14 cellular contexts compared by ENCODE assay signal in the genomic region with DNA sequence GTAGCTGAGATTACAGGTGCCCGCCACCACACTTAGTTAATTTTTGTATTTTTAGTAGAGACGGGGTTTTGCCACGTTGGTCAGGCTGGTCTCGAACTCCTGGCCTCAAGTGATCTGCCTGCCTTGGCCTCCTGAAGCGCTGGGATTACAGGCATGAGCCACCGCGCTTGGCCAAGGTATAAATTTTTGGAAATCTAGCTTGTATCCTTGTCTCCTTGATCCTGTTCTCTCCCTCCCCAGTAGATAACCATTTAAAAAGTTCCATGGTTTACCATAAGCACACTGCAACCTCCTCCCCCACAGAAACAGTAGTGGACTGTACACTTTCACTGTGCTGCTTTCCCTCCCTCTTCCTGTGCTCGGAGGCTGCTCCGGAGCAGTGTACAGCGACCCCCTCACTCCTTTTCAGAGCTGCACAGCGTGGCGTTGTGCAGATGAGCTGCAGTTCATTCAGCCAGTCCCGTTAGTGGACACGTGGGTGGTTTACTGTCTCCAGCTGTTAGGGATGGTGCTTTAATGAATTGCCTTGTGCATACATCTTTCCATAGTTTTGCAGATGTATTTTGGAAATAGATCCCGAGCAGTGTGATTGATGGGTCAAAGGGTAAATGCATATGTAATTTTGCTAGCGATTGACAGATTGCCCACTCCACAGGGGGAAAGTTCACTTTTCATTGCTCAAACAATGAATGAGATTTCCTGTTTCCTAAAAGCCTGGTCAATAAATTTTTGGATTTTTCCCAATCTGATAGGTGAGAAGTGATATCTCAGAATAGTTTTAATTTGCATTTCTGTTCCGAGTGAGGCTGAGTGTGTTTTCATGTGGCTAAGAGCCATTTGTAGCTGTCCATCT. TPM values are rescaled to one million over a fixed set of nuclear protein-coding genes. Genes with fewer than 3 reads are reported as not detected.
DNase-seq lines count a peak whose midpoint lies in the region; ATAC-seq, FAIRE-seq and TF ChIP-seq lines count a peak whose summit lies in the region.
"Had no signal": no experiment of that assay in that cellular context is flagged by ENCODE, and none has a peak within 500 bp of the region (broad histone marks: within the 10 kb centered on the region; RNA-seq: fewer than 3 reads in every experiment).

No MANE protein-coding gene starts in this region.

- H3K4me1 ChIP-seq in GM23248 (ENCODE audit: insufficient read depth) (peaks cover 69% of the 10 kb centered on the region), H1 (replicated peaks in 1 of 4; ENCODE audit: control insufficient read depth in 3 of 4, insufficient read depth in 4 of 4, low read length in 3 of 4) (no peaks in the 10 kb centered on the region)

- H3F3A ChIP-seq in GM23248 (ENCODE audit: insufficient read depth), result peaks cover 56% of the 10 kb centered on the region

- H2BK5ac ChIP-seq in H1 (ENCODE audit: low read depth, low read length), result 0 out of 2 replicates have a peak overlapping the region, but pooled peaks have one; percentile 63

- H3K79me2 ChIP-seq in GM23248 (ENCODE audit: insufficient read depth), result peaks cover 94% of the 10 kb centered on the region
- peaks cover 8 to 60% of the 10 kb centered on the region in 2 experiments for H3K79me2 ChIP-seq in H1 (ENCODE audit: control insufficient read depth in 1 of 2, insufficient read depth in 2 of 2, low read length in 2 of 2)

- peaks cover 16% of the 10 kb centered on the region for H3K79me1 ChIP-seq in H1 (ENCODE audit: low read depth, low read length)

- H3K4me3 Mint-ChIP-seq in nephron progenitor cell (no peak overlapping the region), endothelial cell (ENCODE audit: unreplicated experiment) (no peak overlapping the region)

- no peak for TF ChIP-seq EP300 in H1 (IDR thresholded peaks at IDR 0.05; ENCODE audit: borderline replicate concordance in 1 of 2, low read depth in 2 of 2, low read length in 2 of 2)

- H3K56ac ChIP-seq in H1 (replicated peaks; ENCODE audit: insufficient read length, low read depth, low read length), result no peak overlapping the region

- no peak for TF ChIP-seq POLR2A in H1 (IDR thresholded peaks at IDR 0.05; ENCODE audit: control extremely low read depth in 1 of 2, low read depth in 2 of 2, low read length in 2 of 2)

- no peaks in the 10 kb centered on the region for H3K27me3 Mint-ChIP-seq in nephron progenitor cell (ENCODE audit: low read depth, poor library complexity)
- H3K27me3 Mint-ChIP-seq in endothelial cell (ENCODE audit: unreplicated experiment), result no peaks in the 10 kb centered on the region

- H3K9ac ChIP-seq in GM23248 (0 out of 2 replicates have a peak overlapping the region, but pooled peaks have one; percentile 1), H1 (replicated peaks in 1 of 4; ENCODE audit: extremely low read depth in 1 of 4, low read depth in 3 of 4, low read length in 3 of 4) (no peak overlapping the region; a peak in 1 of 7 replicates)

- TF ChIP-seq CTCF in H1 (IDR thresholded peaks at IDR 0.05; ENCODE audit: control extremely low read depth in 1 of 3, insufficient read depth in 1 of 3, low read depth in 1 of 3, low read length in 3 of 3) (no peak), nephron progenitor cell (IDR thresholded peaks at IDR 0.05) (no peak), endothelial cell (IDR thresholded peaks at IDR 0.05; ENCODE audit: unreplicated experiment) (no peak)

- peak overlapping the region; percentile 11 for H3K4me2 ChIP-seq in GM23248 (ENCODE audit: unreplicated experiment)
- no peak overlapping the region for H3K4me2 ChIP-seq in H1 (ENCODE audit: insufficient read depth in 1 of 2, low read depth in 2 of 2, low read length in 2 of 2)

- H3K27ac Mint-ChIP-seq in nephron progenitor cell, result peak overlapping the region; percentile 90
- H3K27ac Mint-ChIP-seq in endothelial cell (ENCODE audit: unreplicated experiment), result no peak overlapping the region

- no peak overlapping the region for H2BK120ac ChIP-seq in H1 (replicated peaks; ENCODE audit: low read depth, low read length)

- H3K9me3 ChIP-seq in GM23248 (ENCODE audit: low read depth) (no peaks in the 10 kb centered on the region), H1 (ENCODE audit: insufficient read depth in 2 of 2, low read depth in 1 of 2, low read length in 1 of 2) (no peaks in the 10 kb centered on the region)
- H3K9me3 ChIP-seq: stomach had no signal

- no peak overlapping the region for H3K18ac ChIP-seq in H1 (ENCODE audit: extremely low read depth, low read length)

- CTCF ChIA-PET in H1 (lab: Charles Lee; ENCODE audit: partially characterized antibody), result interaction anchor here (0.8 to 1.6 kb wide), 5 partner anchors 8 to 171 kb away, joined by 3 to 5 read pairs (median 3); no protein-coding TSS in a partner anchor

- in situ Hi-C loops in GM23248 (cut with MboI), result no loop called here

- no peak overlapping the region for H2AK5ac ChIP-seq in H1 (ENCODE audit: low read depth, low read length)

- H3K27ac ChIP-seq in GM23248 (peak overlapping the region; percentile 100), H1 (ENCODE audit: low read depth, low read length) (no peak overlapping the region)

- H3K36me3 ChIP-seq in GM23248 (ENCODE audit: low read depth) (peaks cover 39% of the 10 kb centered on the region), H1 (ENCODE audit: control insufficient read depth in 2 of 4, insufficient read depth in 4 of 4, low read length in 3 of 4) (peaks cover 6 to 34% (median 19%) of the 10 kb centered on the region in 4 experiments; a peak in 6 of 8 replicates)

- no peaks in the 10 kb centered on the region for H3K9me2 ChIP-seq in GM23248 (ENCODE audit: insufficient read depth)

- H4K5ac ChIP-seq in H1 (ENCODE audit: insufficient read length, low read depth, low read length), result no peak overlapping the region

- TF ChIP-seq RAD21 in H1 (IDR thresholded peaks at IDR 0.05 in 1 of 2, conservative IDR thresholded peaks at IDR 0.05 in 1 of 2; ENCODE audit: low read depth in 2 of 2, low read length in 2 of 2), result no peak

- H4K8ac ChIP-seq in H1 (ENCODE audit: extremely low read depth, insufficient read depth, low read length), result no peak overlapping the region

- H4K91ac ChIP-seq in H1 (replicated peaks; ENCODE audit: insufficient read length, low read length), result no peak overlapping the region

- H4K20me1 ChIP-seq in GM23248 (ENCODE audit: insufficient read depth) (no peaks in the 10 kb centered on the region), H1 (replicated peaks in 1 of 2; ENCODE audit: control insufficient read depth in 1 of 2, insufficient read depth in 2 of 2, low read length in 2 of 2) (peaks cover 6 to 22% of the 10 kb centered on the region in 2 experiments)

- H2BK12ac ChIP-seq in H1 (ENCODE audit: low read depth, low read length), result no peak overlapping the region

- H2AFZ ChIP-seq in GM23248, result no peak overlapping the region
- no peak overlapping the region for H2AFZ ChIP-seq in H1 (ENCODE audit: low read length)

- H2BK15ac ChIP-seq in H1 (ENCODE audit: low read length), result no peak overlapping the region

- no peak for DNase-seq in GM23248
- DNase-seq in NCI-H2227 treated with DMSO at 0.1 percent for 48 hours (lab: John Stamatoyannopoulos, UW), result peak; percentile 24
- no peak for DNase-seq in H1 (ENCODE audit: low read depth in 1 of 2, low spot score in 2 of 2)
- DNase-seq in nephron progenitor cell, result no peak
- no peak for DNase-seq in cerebellum (ENCODE audit: low spot score)
- DNase-seq in endothelial cell (ENCODE audit: low spot score), result no peak
- DNase-seq: activated CD4-positive, alpha-beta T cell treated with anti-CD3 and anti-CD28 coated beads, Interleukin-2, amount 50 U/mL, for 4 hours; GF-D8; KBM-7; NCI-H1930; NCI-H774; SIG-M5; stomach had no signal

- no peak overlapping the region for H3K14ac ChIP-seq in H1 (ENCODE audit: insufficient read length)

- H3K9me3 Mint-ChIP-seq in nephron progenitor cell, result no peaks in the 10 kb centered on the region
- no peaks in the 10 kb centered on the region for H3K9me3 Mint-ChIP-seq in endothelial cell (ENCODE audit: unreplicated experiment)

- no peak overlapping the region for H2BK20ac ChIP-seq in H1 (ENCODE audit: low read length)

- 68 to 71% methylated on average over 17 of the region's 17 CpGs for WGBS in GM23248 (ENCODE audit: low coverage in 1 of 2, low lambda C conversion rate in 2 of 2, missing lambda C conversion rate in 2 of 2), 2 experiments
- WGBS in H1 (ENCODE audit: extremely low coverage in 1 of 2, insufficient coverage in 1 of 2, insufficient read length in 1 of 2, insufficient replicate concordance in 2 of 2, low coverage in 1 of 2, low lambda C conversion rate in 2 of 2, missing lambda C conversion rate in 1 of 2), 2 experiments, result 92% methylated on average over 17 of the region's 17 CpGs; no CpG with 5 or more reads in 1 of the 2 experiments

- H3K23me2 ChIP-seq in H1 (ENCODE audit: low read depth, low read length), result no peaks in the 10 kb centered on the region

- H3K23ac ChIP-seq in H1 (ENCODE audit: insufficient read length), result no peak overlapping the region

- ATAC-seq in GM19455 (IDR thresholded peaks at IDR 0.05; ENCODE audit: unreplicated experiment), result no peak

- POLR2A ChIA-PET in H1 (lab: Charles Lee; ENCODE audit: partially characterized antibody), result interaction anchor here (1.4 kb wide), 1 partner anchor 14 kb away, joined by 4 read pairs; no protein-coding TSS in a partner anchor

- H3K4me1 Mint-ChIP-seq in nephron progenitor cell (peaks cover 44% of the 10 kb centered on the region), endothelial cell (ENCODE audit: unreplicated experiment) (peaks cover 3% of the 10 kb centered on the region)

- no peaks in the 10 kb centered on the region for H3K27me3 ChIP-seq in GM23248 (replicated peaks; ENCODE audit: insufficient read depth)
- no peaks in the 10 kb centered on the region for H3K27me3 ChIP-seq in H1 (replicated peaks in 1 of 4; ENCODE audit: control insufficient read depth in 3 of 4, extremely low read depth in 1 of 4, insufficient read depth in 3 of 4, low read length in 3 of 4)
- H3K27me3 ChIP-seq: stomach had no signal

- no peak overlapping the region for H3K4ac ChIP-seq in H1 (replicated peaks; ENCODE audit: insufficient read length, low read depth, low read length)

- FAIRE-seq in H1 (lab: Jason Lieb, UNC), result no peak

- no peak overlapping the region for H3K4me3 ChIP-seq in GM23248
- H3K4me3 ChIP-seq in H1 (ENCODE audit: extremely low read depth in 1 of 4, insufficient read depth in 2 of 4, low read depth in 3 of 4, low read length in 4 of 4), result no peak overlapping the region
- H3K4me3 ChIP-seq: stomach had no signal

- H3K36me3 Mint-ChIP-seq in nephron progenitor cell (ENCODE audit: low read depth) (peaks cover 64% of the 10 kb centered on the region), endothelial cell (ENCODE audit: low read depth, unreplicated experiment) (peaks cover 4% of the 10 kb centered on the region)

RNA-seq across cellular contexts. Expression of a gene that starts 14.8 kb away (rescaled TPM):
- total RNA-seq in GM23248 (2014; rRNA removed; shearing (Covaris generic)), result 35.5 and 38.4 TPM in 2 replicates
- polyA plus RNA-seq in GM23248 (2016; fragmentation: Nextera tagmentation; extraction: Ambion mirVana) (31.5 and 35.3 TPM in 2 replicates), H1 (2011; rRNA removed) (24.1 and 34.4 TPM in 2 replicates)
- total RNA-seq in H1 (2021; fragmentation: NEBNext Ultra II Directional; extraction: Animal tissue kit (Norgen Biotek cat#: 25700)), result 32.7 and 36.0 TPM in 2 replicates
- polyA plus RNA-seq in H1 (2011; cell fraction: cytosol; rRNA removed), result 30.8 TPM
- polyA plus RNA-seq in H1 (2011; cell fraction: nucleus; rRNA removed), result 37.4 TPM
- 24.1 to 36.1 TPM (median 28.9 TPM) in 4 replicates for polyA plus RNA-seq in H1 (2012, experiment 1 of 2)
- polyA plus RNA-seq in H1 (2012, experiment 2 of 2), result 15.8 TPM
- 17.5 TPM for polyA plus RNA-seq in H1 (2013, experiment 1 of 2)
- polyA plus RNA-seq in H1 (2013, experiment 2 of 2), result 18.9 TPM
- 15.8 and 21.2 TPM in 2 replicates for polyA minus RNA-seq in H1 (2011; rRNA and poly(A)+ RNA removed)
- polyA minus RNA-seq in H1 (2011; cell fraction: cytosol; rRNA and poly(A)+ RNA removed), result 21.2 TPM
- polyA minus RNA-seq in H1 (2011; cell fraction: nucleus; rRNA and poly(A)+ RNA removed), result 23.1 TPM
- total RNA-seq in cerebellum (15.9 TPM), endothelial cell (ENCODE audit: unreplicated experiment) (8.5 TPM)
